Comparison of ENCODE assay signal across 13 cellular contexts in genomic region chr5:139849942-139850341, GRCh38. TPM values are rescaled to one million over a fixed set of nuclear protein-coding genes. Genes with fewer than 3 reads are reported as not detected.
A peak's percentile ranks its signal among the peaks of the same experiment; 100 is the strongest.
DNase-seq lines count a peak whose midpoint lies in the region; TF ChIP-seq lines count a peak whose summit lies in the region.
"Had no signal": no experiment of that assay in that cellular context is flagged by ENCODE, and none has a peak within 500 bp of the region (broad histone marks: within the 10 kb centered on the region; RNA-seq: fewer than 3 reads in every experiment).

No MANE protein-coding gene starts in this region.

- H3K9me3 Mint-ChIP-seq in nephron: no peaks in the 10 kb centered on the region

- H3K27me3 Mint-ChIP-seq in nephron (ENCODE audit: low read depth): peaks cover 61% of the 10 kb centered on the region

- no peak overlapping the region for H3K27ac Mint-ChIP-seq in nephron

- no peak for TF ChIP-seq POLR2A in erythroblast (IDR thresholded peaks at IDR 0.05; ENCODE audit: low read length)

- peak overlapping the region; percentile 68 to 73 (median 69) for H3K4me3 Mint-ChIP-seq in nephron

- peaks cover 5% of the 10 kb centered on the region for H3K4me1 Mint-ChIP-seq in nephron

- H3K36me3 Mint-ChIP-seq in nephron (ENCODE audit: low read depth): no peaks in the 10 kb centered on the region

- TF ChIP-seq CTCF in nephron (IDR thresholded peaks at IDR 0.05; ENCODE audit: unreplicated experiment in 3 of 3): no peak

- peak; percentile 20 for DNase-seq in NCI-H345 (lab: John Stamatoyannopoulos, UW)
- no peak for DNase-seq in NCI-H345 treated with DMSO at 0.1 percent for 48 hours (lab: John Stamatoyannopoulos, UW; ENCODE audit: unreplicated experiment)
- DNase-seq in HT-29 (ENCODE audit: low spot score): peak; percentile 29
- peak; percentile 16 for DNase-seq in astrocyte of the hippocampus (ENCODE audit: low read depth, low spot score)
- DNase-seq in HPDE6-E6E7 (ENCODE audit: extremely low spot score): no peak
- DNase-seq in HuH-7 (ENCODE audit: low spot score): no peak
- no peak for DNase-seq in erythroblast (lab: John Stamatoyannopoulos, UW)
- DNase-seq: activated CD4-positive, alpha-beta T cell treated with anti-CD3 and anti-CD28 coated beads, Interleukin-2, amount 50 U/mL, for 1 hour; effector CD8-positive, alpha-beta T cell; hypothalamus; Karpas-422; NCI-H446 treated with DMSO at 0.1 percent for 48 hours had no signal

RNA-seq across cellular contexts. Expression of gene PSD2, which starts 54.3 kb away (rescaled TPM):
- total RNA-seq in HT-29 (2014; rRNA removed; shearing (Covaris generic)): 0.05 TPM in 1 of 2 replicates, not detected in the other

Comparison
In these comparisons a context has a peak if more than half of its experiments do, and no peak if none do; other contexts are left out.
1. DNase-seq: peak in NCI-H345 (single experiment), HT-29 (single experiment) and astrocyte of the hippocampus (single experiment); none in NCI-H345 treated with DMSO at 0.1 percent for 48 hours (single experiment), HPDE6-E6E7 (single experiment), HuH-7 (single experiment) and erythroblast (0 of 2).